ENCODE assay signal across 31 cellular contexts in genomic region chr16:3118204-3118790, GRCh38. TPM values are rescaled to one million over a fixed set of nuclear protein-coding genes. Genes with fewer than 3 reads are reported as not detected.
"Had no signal": no experiment of that assay in that cellular context is flagged by ENCODE, and none has a peak within 500 bp of the region (broad histone marks: within the 10 kb centered on the region; RNA-seq: fewer than 3 reads in every experiment).

No MANE protein-coding gene starts in this region.

- H3K4me3 Mint-ChIP-seq: activated naive CD4-positive, alpha-beta T cell treated with anti-CD3 and anti-CD28 coated beads for 36 hours; activated naive CD8-positive, alpha-beta T cell; activated T-cell treated with anti-CD3 and anti-CD28 coated beads, Interleukin-2, amount 50 U/mL, for 4 hours; activated T-helper 17 cell treated with anti-CD3 and anti-CD28 coated beads, Interleukin-2, amount 50 U/mL, for 72 hours; brain; central memory CD8-positive, alpha-beta T cell; T-helper 1 cell treated with Interleukin-12 subunit alpha and Interleukin-12 subunit beta and Interleukin-4 antibody, amounts not matched to agents 30 μg/mL and 1 μg/mL, for 36 hours had no signal

- H3K27me3 ChIP-seq: MG63, SJSA1 had no signal

- H3K27ac Mint-ChIP-seq: activated naive CD4-positive, alpha-beta T cell treated with anti-CD3 and anti-CD28 coated beads for 36 hours; activated naive CD8-positive, alpha-beta T cell; activated T-helper 17 cell treated with anti-CD3 and anti-CD28 coated beads, Interleukin-2, amount 50 U/mL, for 72 hours; T-helper 1 cell treated with Interleukin-12 subunit alpha and Interleukin-12 subunit beta and Interleukin-4 antibody, amounts not matched to agents 30 μg/mL and 1 μg/mL, for 36 hours had no signal

- H3K27me3 Mint-ChIP-seq: activated naive CD8-positive, alpha-beta T cell; brain; central memory CD8-positive, alpha-beta T cell had no signal

- H3K4me3 ChIP-seq: MG63, SJSA1 had no signal

- H3K9me3 Mint-ChIP-seq: activated naive CD4-positive, alpha-beta T cell treated with anti-CD3 and anti-CD28 coated beads for 36 hours; activated T-cell treated with anti-CD3 and anti-CD28 coated beads, Interleukin-2, amount 50 U/mL, for 4 hours; activated T-helper 17 cell treated with anti-CD3 and anti-CD28 coated beads, Interleukin-2, amount 50 U/mL, for 72 hours; brain; central memory CD8-positive, alpha-beta T cell; T-helper 1 cell treated with Interleukin-12 subunit alpha and Interleukin-12 subunit beta and Interleukin-4 antibody, amounts not matched to agents 30 μg/mL and 1 μg/mL, for 36 hours had no signal

- H3K27ac ChIP-seq: KMS-11, SJSA1 had no signal

- FAIRE-seq: astrocyte had no signal

- DNase-seq: activated CD4-positive, alpha-beta T cell treated with anti-CD3 and anti-CD28 coated beads for 48 hours; activated CD4-positive, alpha-beta T cell treated with anti-CD3 and anti-CD28 coated beads, Interleukin-2, amount 50 U/mL, for 4 hours; activated CD4-positive, CD25-positive, alpha-beta regulatory T cell treated with anti-CD3 and anti-CD28 coated beads, Interleukin-2, amount 50 U/mL, for 72 hours; activated CD8-positive, alpha-beta memory T cell treated with anti-CD3 and anti-CD28 coated beads for 24 hours; activated gamma-delta T cell; activated naive CD4-positive, alpha-beta T cell treated with anti-CD3 and anti-CD28 coated beads for 36 hours; activated T-cell treated with anti-CD3 and anti-CD28 coated beads, Interleukin-2, amount 50 U/mL, for 4 hours; amygdala; MG63; MV-4-11; NCI-H1105; NCI-H1436; NCI-H1694 treated with DMSO at 0.1 percent for 48 hours; NCI-H2029 treated with DMSO at 0.1 percent for 48 hours; NCI-H345; NCI-H510A treated with DMSO at 0.1 percent for 48 hours; NCI-H69; NK-92 treated with Interleukin-12 subunit alpha and Interleukin-12 subunit beta, amount 100 ng/mL, for 24 hours; OCI-M1; RPMI8226; SHP77 had no signal

- H3K9ac ChIP-seq: KMS-11 had no signal

- H3K9me3 ChIP-seq: MG63, SJSA1 had no signal

- H3K4me2 ChIP-seq: KMS-11 had no signal

- H3K4me1 Mint-ChIP-seq: activated T-helper 17 cell treated with anti-CD3 and anti-CD28 coated beads, Interleukin-2, amount 50 U/mL, for 72 hours had no signal

- ATAC-seq: activated T-cell treated with anti-CD3 and anti-CD28 coated beads, Interleukin-2, amount 50 U/mL, for 4 hours; activated T-helper 17 cell treated with anti-CD3 and anti-CD28 coated beads, Interleukin-2, amount 50 U/mL, for 72 hours; Panc1; SK-N-SH treated with all-trans-retinoic acid at 6 μM for 48 hours had no signal

RNA-seq across cellular contexts. Expression of gene ZNF205, which starts 5.9 kb away (rescaled TPM):
- total RNA-seq: activated T-helper 17 cell treated with anti-CD3 and anti-CD28 coated beads, Interleukin-2, amount 50 U/mL, for 72 hours had no signal

RNA-seq across cellular contexts. Expression of gene ZSCAN10, which starts 19.2 kb away (rescaled TPM):
- total RNA-seq: SJSA1 had no signal
